ENCODE assay signal across 28 cellular contexts in genomic region chr4:89746377-89746776, GRCh38.
"Had no signal": no experiment of that assay in that cellular context is flagged by ENCODE, and none has a peak within 500 bp of the region (broad histone marks: within the 10 kb centered on the region; RNA-seq: fewer than 3 reads in every experiment).

No MANE protein-coding gene starts in this region.

- DNase-seq: colonic mucosa; effector CD8-positive, alpha-beta T cell; endodermal cell; foreskin keratinocyte; glutamatergic neuron; mesenchymal stem cell; mucosa of descending colon; naive B cell; sigmoid colon; stimulated activated CD4-positive, alpha-beta T cell treated with anti-CD3 and anti-CD28 coated beads, Interleukin-2, amount 100 ng/mL, for 24 hours; stimulated activated CD4-positive, alpha-beta T cell treated with anti-CD3 and anti-CD28 coated beads, Interleukin-4, amount 100 ng/mL, for 24 hours; stimulated activated naive CD8-positive, alpha-beta T cell treated with anti-CD3 and anti-CD28 coated beads, Interleukin-15, Interleukin-2, amounts not matched to agents 100 U/mL and 50 U/mL, for 24 hours; substantia nigra; testis; tibial artery had no signal

- H3K9me3 Mint-ChIP-seq: dendritic cell treated with granulocyte-macrophage colony-stimulating factor and Interleukin-4, amounts not matched to agents 40 ng/mL and 50 ng/mL, for 4 days; endodermal cell; mesothelial cell of epicardium; naive B cell; natural killer cell treated with Interleukin-12 subunit alpha and Interleukin-12 subunit beta and Interleukin-15 and Interleukin-18, amount 100 ng/mL, for 72 hours; stimulated activated memory B cell treated with anti-CD40 and anti-IgM and Interleukin-4, amounts not matched to agents 10 μg/mL and 1 μg/mL and 100 μg/mL, for 72 hours; type B pancreatic cell had no signal

- H3K27ac ChIP-seq: colonic mucosa, esophagus muscularis mucosa, foreskin keratinocyte, gastroesophageal sphincter, neural progenitor cell, parathyroid adenoma, testis, tibial artery had no signal

- H3K27me3 Mint-ChIP-seq: dendritic cell treated with granulocyte-macrophage colony-stimulating factor and Interleukin-4, amounts not matched to agents 40 ng/mL and 50 ng/mL, for 4 days; naive B cell; natural killer cell treated with Interleukin-12 subunit alpha and Interleukin-12 subunit beta and Interleukin-15 and Interleukin-18, amount 100 ng/mL, for 72 hours; progenitor cell of endocrine pancreas; stimulated activated memory B cell treated with anti-CD40 and anti-IgM and Interleukin-4, amounts not matched to agents 10 μg/mL and 1 μg/mL and 100 μg/mL, for 72 hours had no signal

- H3K9me3 ChIP-seq: colonic mucosa, esophagus muscularis mucosa, gastroesophageal sphincter, mucosa of descending colon, sigmoid colon, testis, tibial artery had no signal

- H3K4me1 ChIP-seq: colonic mucosa, foreskin keratinocyte, neural progenitor cell, parathyroid adenoma, sigmoid colon, testis, tibial artery had no signal

- H3K36me3 ChIP-seq: colonic mucosa, esophagus muscularis mucosa, gastroesophageal sphincter, neural progenitor cell, sigmoid colon, tibial artery had no signal

- FAIRE-seq: endothelial cell of umbilical vein, keratinocyte had no signal

- H3K4me1 Mint-ChIP-seq: naive B cell; stimulated activated memory B cell treated with anti-CD40 and anti-IgM and Interleukin-4, amounts not matched to agents 10 μg/mL and 1 μg/mL and 100 μg/mL, for 72 hours had no signal

- H3K4me3 Mint-ChIP-seq: dendritic cell treated with granulocyte-macrophage colony-stimulating factor and Interleukin-4, amounts not matched to agents 40 ng/mL and 50 ng/mL, for 4 days; endodermal cell; mesothelial cell of epicardium; naive B cell; natural killer cell treated with Interleukin-12 subunit alpha and Interleukin-12 subunit beta and Interleukin-15 and Interleukin-18, amount 100 ng/mL, for 72 hours; neural progenitor cell; stimulated activated memory B cell treated with anti-CD40 and anti-IgM and Interleukin-4, amounts not matched to agents 10 μg/mL and 1 μg/mL and 100 μg/mL, for 72 hours; type B pancreatic cell had no signal

- H3K9ac ChIP-seq: neural progenitor cell, parathyroid adenoma had no signal

- H3K36me3 Mint-ChIP-seq: naive B cell; natural killer cell treated with Interleukin-12 subunit alpha and Interleukin-12 subunit beta and Interleukin-15 and Interleukin-18, amount 100 ng/mL, for 72 hours; stimulated activated memory B cell treated with anti-CD40 and anti-IgM and Interleukin-4, amounts not matched to agents 10 μg/mL and 1 μg/mL and 100 μg/mL, for 72 hours; type B pancreatic cell had no signal

- ATAC-seq: foreskin keratinocyte; gastroesophageal sphincter; mucosa of descending colon; natural killer cell treated with Interleukin-12 subunit alpha and Interleukin-12 subunit beta and Interleukin-15 and Interleukin-18, amount 100 ng/mL, for 72 hours; stimulated activated memory B cell treated with anti-CD40 and anti-IgM and Interleukin-4, amounts not matched to agents 10 μg/mL and 1 μg/mL and 100 μg/mL, for 72 hours; stimulated activated naive CD8-positive, alpha-beta T cell treated with anti-CD3 and anti-CD28 coated beads, Interleukin-15, Interleukin-2, amounts not matched to agents 100 U/mL and 50 U/mL, for 24 hours had no signal

- H3K79me2 ChIP-seq: parathyroid adenoma had no signal

- H3K27ac Mint-ChIP-seq: dendritic cell treated with granulocyte-macrophage colony-stimulating factor and Interleukin-4, amounts not matched to agents 40 ng/mL and 50 ng/mL, for 4 days; endodermal cell; mesothelial cell of epicardium; natural killer cell treated with Interleukin-12 subunit alpha and Interleukin-12 subunit beta and Interleukin-15 and Interleukin-18, amount 100 ng/mL, for 72 hours; neural progenitor cell; stimulated activated memory B cell treated with anti-CD40 and anti-IgM and Interleukin-4, amounts not matched to agents 10 μg/mL and 1 μg/mL and 100 μg/mL, for 72 hours; type B pancreatic cell had no signal

- H3K27me3 ChIP-seq: colonic mucosa, esophagus muscularis mucosa, foreskin keratinocyte, gastroesophageal sphincter, neural progenitor cell, sigmoid colon, testis, tibial artery had no signal

- H3K4me2 ChIP-seq: neural progenitor cell had no signal

- H3K4me3 ChIP-seq: colonic mucosa, esophagus muscularis mucosa, gastroesophageal sphincter, lung, mucosa of descending colon, neural progenitor cell, sigmoid colon, testis, tibial artery had no signal

- H2AFZ ChIP-seq: neural progenitor cell, parathyroid adenoma had no signal
